Comparison of ENCODE assay signal across 21 cellular contexts in genomic region chr2:17057109-17058017, GRCh38.
DNase-seq lines count a peak whose midpoint lies in the region; ATAC-seq and TF ChIP-seq lines count a peak whose summit lies in the region.
"Had no signal": no experiment of that assay in that cellular context is flagged by ENCODE, and none has a peak within 500 bp of the region (broad histone marks: within the 10 kb centered on the region; RNA-seq: fewer than 3 reads in every experiment).

No MANE protein-coding gene starts in this region.

- H3K27me3 Mint-ChIP-seq in effector memory CD8-positive, alpha-beta T cell, result no peaks in the 10 kb centered on the region
- no peaks in the 10 kb centered on the region; the same call in 1 of the 2 replicates for H3K27me3 Mint-ChIP-seq in WTC11 (ENCODE audit: low read depth)

- no peaks in the 10 kb centered on the region for H3K9me3 ChIP-seq in gastroesophageal sphincter

- WGBS in gastroesophageal sphincter (ENCODE audit: low coverage in 1 of 2), 2 donors, result 61 to 64% methylated on average over 5 of the region's 5 CpGs

- no peaks in the 10 kb centered on the region for H3K4me1 Mint-ChIP-seq in effector memory CD8-positive, alpha-beta T cell (ENCODE audit: low read depth in 2 of 2)
- peaks cover 42% of the 10 kb centered on the region for H3K4me1 Mint-ChIP-seq in WTC11

- TF ChIP-seq EP300 in gastroesophageal sphincter (IDR thresholded peaks at IDR 0.05), result no peak

- ATAC-seq in GM18511 (IDR thresholded peaks at IDR 0.05; ENCODE audit: unreplicated experiment), result peak; percentile 65
- ATAC-seq in GM19468 (IDR thresholded peaks at IDR 0.05; ENCODE audit: extremely low read depth, unreplicated experiment), result peak; percentile 44
- peak; percentile 51 for ATAC-seq in HG03159 (IDR thresholded peaks at IDR 0.05; ENCODE audit: unreplicated experiment)
- ATAC-seq in effector memory CD8-positive, alpha-beta T cell (replicated peaks), result no peak
- no peak for ATAC-seq in WTC11
- ATAC-seq in gastroesophageal sphincter, result no peak
- ATAC-seq: PC-3 had no signal

- CTCF ChIA-PET in WTC11 (lab: Charles Lee), result no interaction called here

- POLR2A ChIA-PET in WTC11 (lab: Charles Lee), result no interaction called here

- TF ChIP-seq POLR2A in gastroesophageal sphincter (IDR thresholded peaks at IDR 0.05), result no peak

- H3K9me3 Mint-ChIP-seq in effector memory CD8-positive, alpha-beta T cell, result peaks cover 8 to 10% of the 10 kb centered on the region in 2 donors
- no peaks in the 10 kb centered on the region for H3K9me3 Mint-ChIP-seq in WTC11

- no peak overlapping the region for H3K27ac Mint-ChIP-seq in effector memory CD8-positive, alpha-beta T cell
- no peak overlapping the region for H3K27ac Mint-ChIP-seq in WTC11

- H3K27ac ChIP-seq in dorsolateral prefrontal cortex (no peak overlapping the region), gastroesophageal sphincter (no peak overlapping the region)
- H3K27ac ChIP-seq: RWPE1 had no signal

- H3K36me3 ChIP-seq in gastroesophageal sphincter, result no peaks in the 10 kb centered on the region

- H3K27me3 ChIP-seq in dorsolateral prefrontal cortex, result no peaks in the 10 kb centered on the region
- no peaks in the 10 kb centered on the region for H3K27me3 ChIP-seq in gastroesophageal sphincter

- H3K4me3 ChIP-seq in epithelial cell of esophagus (ENCODE audit: low read length) (no peak overlapping the region), dorsolateral prefrontal cortex (no peak overlapping the region), gastroesophageal sphincter (no peak overlapping the region)

- TF ChIP-seq CTCF in epithelial cell of esophagus (IDR thresholded peaks at IDR 0.05; ENCODE audit: insufficient read depth, low read depth, low read length, missing control alignments) (no peak), dorsolateral prefrontal cortex (IDR thresholded peaks at IDR 0.05 in 54 of 56, conservative IDR thresholded peaks at IDR 0.05 in 2 of 56; ENCODE audit: low read depth in 1 of 56, partially characterized antibody in 56 of 56) (no peak), WTC11 (IDR thresholded peaks at IDR 0.05) (no peak), gastroesophageal sphincter (IDR thresholded peaks at IDR 0.05) (no peak)

- peak; percentile 52 for DNase-seq in epithelial cell of esophagus (ENCODE audit: low read depth)
- DNase-seq in dorsolateral prefrontal cortex, result no peak
- no peak for DNase-seq in effector memory CD8-positive, alpha-beta T cell
- DNase-seq in WTC11 (ENCODE audit: low spot score), result no peak
- DNase-seq: ACHN, AML-193, COR-L47, IMR-90, Kasumi-1, NCI-H1417, NCI-H1930, NCI-H2171 treated with DMSO at 0.1 percent for 48 hours, NCI-H446 treated with DMSO at 0.1 percent for 48 hours, NCI-H748 treated with DMSO at 0.1 percent for 48 hours, PC-3, T-helper 2 cell had no signal

- H3K36me3 Mint-ChIP-seq in effector memory CD8-positive, alpha-beta T cell (ENCODE audit: insufficient read depth), result no peaks in the 10 kb centered on the region
- H3K36me3 Mint-ChIP-seq in WTC11, result no peaks in the 10 kb centered on the region

- H3K4me1 ChIP-seq in gastroesophageal sphincter, result no peaks in the 10 kb centered on the region

- intact Hi-C loops in dorsolateral prefrontal cortex (cut with DNase I), result no loop called here

- no peak overlapping the region for H3K4me3 Mint-ChIP-seq in effector memory CD8-positive, alpha-beta T cell
- no peak overlapping the region for H3K4me3 Mint-ChIP-seq in WTC11

TF ChIP-seq in WTC11, 78 proteins besides CTCF, POLR2A, EP300 and RAD21:
- TF ChIP-seq HMGA2 (CRISPR knock-in tag; IDR thresholded peaks at IDR 0.05), result no peak
- no peak for TF ChIP-seq ZNF219 (CRISPR knock-in tag; IDR thresholded peaks at IDR 0.05; ENCODE audit: borderline replicate concordance)
- no peak for TF ChIP-seq RORB (CRISPR knock-in tag; IDR thresholded peaks at IDR 0.05)
- no peak for TF ChIP-seq ZNF423 (CRISPR knock-in tag; IDR thresholded peaks at IDR 0.05)
- TF ChIP-seq HMGXB4 (CRISPR knock-in tag; IDR thresholded peaks at IDR 0.05), result no peak
- TF ChIP-seq ZBTB43 (CRISPR knock-in tag; IDR thresholded peaks at IDR 0.05), result no peak
- no peak for TF ChIP-seq ZNF671 (CRISPR knock-in tag; IDR thresholded peaks at IDR 0.05)
- TF ChIP-seq E2F1 (CRISPR knock-in tag; IDR thresholded peaks at IDR 0.05), result no peak
- no peak for TF ChIP-seq CBFB (CRISPR knock-in tag; IDR thresholded peaks at IDR 0.05; ENCODE audit: low read depth)
- TF ChIP-seq MXD4 (CRISPR knock-in tag; IDR thresholded peaks at IDR 0.05; ENCODE audit: borderline replicate concordance), result no peak
- TF ChIP-seq SP1 (CRISPR knock-in tag; conservative IDR thresholded peaks at IDR 0.05), result no peak
- TF ChIP-seq ZNF138 (CRISPR knock-in tag; conservative IDR thresholded peaks at IDR 0.05), result no peak
- TF ChIP-seq OVOL2 (CRISPR knock-in tag; IDR thresholded peaks at IDR 0.05; ENCODE audit: borderline replicate concordance), result no peak
- no peak for TF ChIP-seq ATF2 (CRISPR knock-in tag; IDR thresholded peaks at IDR 0.05; ENCODE audit: borderline replicate concordance, low read depth)
- no peak for TF ChIP-seq RELA (CRISPR knock-in tag; IDR thresholded peaks at IDR 0.05; ENCODE audit: borderline replicate concordance)
- no peak for TF ChIP-seq NFE2L1 (CRISPR knock-in tag; IDR thresholded peaks at IDR 0.05)
- TF ChIP-seq FOXJ3 (CRISPR knock-in tag; IDR thresholded peaks at IDR 0.05; ENCODE audit: borderline replicate concordance), result no peak

Comparison
In these comparisons a context has a peak if more than half of its experiments do, and no peak if none do; other contexts are left out.
1. ATAC-seq: peak in GM18511 (single experiment), GM19468 (single experiment) and HG03159 (single experiment); none in effector memory CD8-positive, alpha-beta T cell (single experiment), WTC11 (single experiment) and gastroesophageal sphincter (single experiment).